In the genomic region with DNA sequence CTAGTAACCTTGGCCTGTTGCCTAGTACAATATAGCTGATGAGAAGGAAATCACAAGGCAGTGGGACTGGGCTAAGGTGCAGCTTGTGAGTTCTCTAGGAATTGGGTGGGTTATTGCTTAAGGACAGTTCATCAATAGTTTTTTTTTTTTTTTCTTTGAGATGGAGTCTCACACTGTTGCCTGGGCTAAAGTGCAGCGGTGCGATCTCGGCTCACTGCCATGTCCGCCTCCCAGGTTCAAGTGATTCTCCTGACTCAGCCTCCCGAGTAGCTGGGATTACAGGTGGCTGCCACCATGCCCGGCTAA, we compare ENCODE assay signal across 1 cellular context.
TF ChIP-seq lines count a peak whose summit lies in the region.

No MANE protein-coding gene starts in this region.

TF ChIP-seq in HEK293, 187 proteins besides CTCF, POLR2A, EP300 and RAD21 (continued from another document):
- TF ChIP-seq, protein P1, sequence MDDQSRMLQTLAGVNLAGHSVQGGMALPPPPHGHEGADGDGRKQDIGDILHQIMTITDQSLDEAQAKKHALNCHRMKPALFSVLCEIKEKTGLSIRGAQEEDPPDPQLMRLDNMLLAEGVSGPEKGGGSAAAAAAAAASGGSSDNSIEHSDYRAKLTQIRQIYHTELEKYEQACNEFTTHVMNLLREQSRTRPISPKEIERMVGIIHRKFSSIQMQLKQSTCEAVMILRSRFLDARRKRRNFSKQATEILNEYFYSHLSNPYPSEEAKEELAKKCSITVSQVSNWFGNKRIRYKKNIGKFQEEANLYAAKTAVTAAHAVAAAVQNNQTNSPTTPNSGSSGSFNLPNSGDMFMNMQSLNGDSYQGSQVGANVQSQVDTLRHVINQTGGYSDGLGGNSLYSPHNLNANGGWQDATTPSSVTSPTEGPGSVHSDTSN (CRISPR knock-in tag; IDR thresholded peaks at IDR 0.05) = no peak
- TF ChIP-seq MEIS1 (CRISPR knock-in tag; IDR thresholded peaks at IDR 0.05; ENCODE audit: borderline replicate concordance) = no peak
- no peak for TF ChIP-seq ZNF76 (tag by site-specific recombination; IDR thresholded peaks at IDR 0.05; ENCODE audit: borderline replicate concordance, low read depth)
